In genomic region chr2:24372033-24372432, GRCh38 we compare ENCODE assay signal across 34 cellular contexts.
"Had no signal": no experiment of that assay in that cellular context is flagged by ENCODE, and none has a peak within 500 bp of the region (broad histone marks: within the 10 kb centered on the region; RNA-seq: fewer than 3 reads in every experiment).

No MANE protein-coding gene starts in this region.

- DNase-seq: activated effector memory CD4-positive, alpha-beta T cell treated with anti-CD3 and anti-CD28 coated beads, Interleukin-2, amount 50 U/mL, for 16 hours; activated effector memory CD4-positive, alpha-beta T cell treated with Interleukin-2 at 50 U/mL for 16 hours; activated gamma-delta T cell; activated gamma-delta T cell treated with Interleukin-2 at 50 U/mL for 16 hours; activated naive CD4-positive, alpha-beta T cell; activated naive CD4-positive, alpha-beta T cell treated with anti-CD3 and anti-CD28 coated beads for 36 hours; activated naive CD4-positive, alpha-beta T cell treated with anti-CD3 and anti-CD28 coated beads, Interleukin-2, amount 10 ng/mL, durations not matched to agents 7 days and 5 days; activated naive CD4-positive, alpha-beta T cell treated with anti-CD3 and anti-CD28 coated beads, Interleukin-2, amount 50 U/mL, for 16 hours; activated naive CD4-positive, alpha-beta T cell treated with Interleukin-2 at 50 U/mL for 16 hours; activated naive CD8-positive, alpha-beta T cell treated with anti-CD3 and anti-CD28 coated beads for 36 hours; activated naive CD8-positive, alpha-beta T cell treated with anti-CD3 and anti-CD28 coated beads, Interleukin-2, amount 10 ng/mL, durations not matched to agents 7 days and 5 days; activated naive CD8-positive, alpha-beta T cell treated with anti-CD3 and anti-CD28 coated beads, Interleukin-2, amount 50 U/mL, for 24 hours; activated T-cell treated with anti-CD3 and anti-CD28 coated beads, Interleukin-2, amount 50 U/mL, for 1 hour; activated T-cell treated with anti-CD3 and anti-CD28 coated beads, Interleukin-2, amount 50 U/mL, for 24 hours; activated T-cell treated with anti-CD3 and anti-CD28 coated beads, Interleukin-2, amount 50 U/mL, for 4 hours; activated T-cell treated with anti-CD3 and anti-CD28 coated beads, Interleukin-2, amount 50 U/mL, for 48 hours; activated T-cell treated with anti-CD3 and anti-CD28 coated beads, Interleukin-2, amount 50 U/mL, for 72 hours; adrenal gland; amniotic stem cell; amygdala; anterior cingulate cortex; aorta; body of pancreas; brain microvascular endothelial cell; caudate nucleus; central memory CD4-positive, alpha-beta T cell; cerebellar nuclear complex had no signal

- H3K27me3 ChIP-seq: adrenal gland, ascending aorta, body of pancreas, brain microvascular endothelial cell, breast epithelium, cardiac muscle cell had no signal

- H3K4me1 ChIP-seq: adrenal gland, ascending aorta, body of pancreas, breast epithelium had no signal

- H3K36me3 ChIP-seq: adrenal gland, ascending aorta, brain microvascular endothelial cell, breast epithelium, cardiac muscle cell had no signal

- FAIRE-seq: astrocyte, bronchial epithelial cell had no signal

- H3K27ac ChIP-seq: adrenal gland, ascending aorta, body of pancreas, brain microvascular endothelial cell, breast epithelium, cardiac muscle cell had no signal

- ATAC-seq: activated naive CD4-positive, alpha-beta T cell treated with anti-CD3 and anti-CD28 coated beads, Interleukin-2, amount 50 U/mL, for 72 hours; activated naive CD8-positive, alpha-beta T cell treated with anti-CD3 and anti-CD28 coated beads, Interleukin-2, amount 50 U/mL, for 24 hours; activated T-cell treated with anti-CD3 and anti-CD28 coated beads, Interleukin-2, amount 50 U/mL, for 4 hours; activated T-cell treated with anti-CD3 and anti-CD28 coated beads, Interleukin-2, amount 50 U/mL, for 72 hours; activated T-helper 17 cell treated with anti-CD3 and anti-CD28 coated beads, Interleukin-2, amount 50 U/mL, for 72 hours; body of pancreas had no signal

- H3K9me3 ChIP-seq: adrenal gland, ascending aorta, body of pancreas, breast epithelium had no signal

- H3K4me3 ChIP-seq: adrenal gland, ascending aorta, body of pancreas, breast epithelium, cardiac muscle cell had no signal
